ENCODE assay signal across 8 cellular contexts in genomic region chr12:57456145-57456700, GRCh38. TPM values are rescaled to one million over a fixed set of nuclear protein-coding genes. Genes with fewer than 3 reads are reported as not detected.
DNase-seq lines count a peak whose midpoint lies in the region; ATAC-seq, FAIRE-seq and TF ChIP-seq lines count a peak whose summit lies in the region.

No MANE protein-coding gene starts in this region.

- peaks cover 2 to 15% of the 10 kb centered on the region in 2 donors for H3K27me3 Mint-ChIP-seq in CD4-positive, alpha-beta memory T cell

- no peak overlapping the region for H3K4me3 ChIP-seq in CD4-positive, alpha-beta memory T cell (ENCODE audit: low read length in 2 of 2)
- H3K4me3 ChIP-seq in esophagus squamous epithelium (no peak overlapping the region), psoas muscle (peak overlapping the region; percentile 34)

- TF ChIP-seq POLR2A in esophagus squamous epithelium (IDR thresholded peaks at IDR 0.05) = no peak

- CTCF ChIA-PET in CD4-positive, alpha-beta memory T cell (lab: Charles Lee; ENCODE audit: partially characterized antibody) = interaction anchor here (0.6 to 5.0 kb wide), 25 partner anchors 9 to 195 kb away, joined by 3 to 31 read pairs (median 4); partner anchors contain the start of genes ARHGAP9, B4GALNT1, DDIT3 and INHBC

- H3K9me3 Mint-ChIP-seq in CD4-positive, alpha-beta memory T cell = no peaks in the 10 kb centered on the region

- H3K9me3 ChIP-seq in CD4-positive, alpha-beta memory T cell (ENCODE audit: control insufficient read depth in 1 of 2, low read length in 2 of 2) = no peaks in the 10 kb centered on the region
- no peaks in the 10 kb centered on the region for H3K9me3 ChIP-seq in esophagus squamous epithelium
- no peaks in the 10 kb centered on the region for H3K9me3 ChIP-seq in psoas muscle

- intact Hi-C loops in CD4-positive, alpha-beta memory T cell (cut with micrococcal nuclease) = loop anchor here (1.0 to 10.0 kb wide), 2 partner anchors 193 to 239 kb away; partner anchors contain the start of gene OS9
- intact Hi-C loops in esophagus squamous epithelium (cut with DNase I) (loop anchor here (10.0 kb wide), 1 partner anchor 151 kb away; no protein-coding TSS in a partner anchor), psoas muscle (cut with DNase I) (loop anchor here in 1 of 2 donors (5.0 kb wide), 1 partner anchor 194 kb away; no protein-coding TSS in a partner anchor)

- peak; percentile 17 to 55 (median 40) for TF ChIP-seq CTCF in esophagus squamous epithelium (IDR thresholded peaks at IDR 0.05)
- peak; percentile 45 for TF ChIP-seq CTCF in psoas muscle (IDR thresholded peaks at IDR 0.05)

- H3K36me3 ChIP-seq in CD4-positive, alpha-beta memory T cell (ENCODE audit: insufficient read depth, low read length) = no peaks in the 10 kb centered on the region
- no peaks in the 10 kb centered on the region for H3K36me3 ChIP-seq in esophagus squamous epithelium
- H3K36me3 ChIP-seq in psoas muscle (ENCODE audit: insufficient read depth in 1 of 2, low read depth in 1 of 2) = no peaks in the 10 kb centered on the region

- peaks cover 0 to 2% of the 10 kb centered on the region in 2 donors for H3K36me3 Mint-ChIP-seq in CD4-positive, alpha-beta memory T cell

- H3K27ac ChIP-seq in CD4-positive, alpha-beta memory T cell (ENCODE audit: low read depth, low read length) = no peak overlapping the region
- H3K27ac ChIP-seq in esophagus squamous epithelium (no peak overlapping the region), psoas muscle (no peak overlapping the region)

- peaks cover 22% of the 10 kb centered on the region for H3K4me1 ChIP-seq in CD4-positive, alpha-beta memory T cell (ENCODE audit: insufficient read depth, low read length)
- H3K4me1 ChIP-seq in esophagus squamous epithelium (peaks cover 22 to 46% (median 22%) of the 10 kb centered on the region in 3 donors), psoas muscle (peaks cover 40% of the 10 kb centered on the region)

- POLR2A ChIA-PET in CD4-positive, alpha-beta memory T cell (lab: Charles Lee; ENCODE audit: partially characterized antibody) = interaction anchor here (0.7 kb wide), 1 partner anchor 24 kb away, joined by 4 read pairs; no protein-coding TSS in a partner anchor

- H3K27me3 ChIP-seq in CD4-positive, alpha-beta memory T cell (ENCODE audit: insufficient read depth, low read length) = peaks cover 6% of the 10 kb centered on the region
- H3K27me3 ChIP-seq in esophagus squamous epithelium (peaks cover 0 to 48% (median 0%) of the 10 kb centered on the region in 4 donors), psoas muscle (ENCODE audit: insufficient read depth in 3 of 3, low read length in 2 of 3) (peaks cover 0 to 6% (median 4%) of the 10 kb centered on the region in 3 donors)

- peak overlapping the region in 2 of 7 donors; percentile 1 to 38 for H3K27ac Mint-ChIP-seq in CD4-positive, alpha-beta memory T cell

- DNase-seq in CD4-positive, alpha-beta memory T cell = peak in 4 of 5 donors; percentile 28 to 48 (median 39)
- no peak for DNase-seq in GM18507 (ENCODE audit: extremely low spot score, insufficient read length, low read depth)
- DNase-seq in NCI-H128 (lab: John Stamatoyannopoulos, UW; ENCODE audit: unreplicated experiment) = peak; percentile 20
- DNase-seq in activated CD4-positive, alpha-beta T cell treated with anti-CD3 and anti-CD28 coated beads for 4 hours = peak; percentile 55 to 56
- no peak for DNase-seq in esophagus squamous epithelium (lab: John Stamatoyannopoulos, UW)
- no peak for DNase-seq in psoas muscle

- H3K4me1 Mint-ChIP-seq in CD4-positive, alpha-beta memory T cell = peaks cover 15 to 36% (median 28%) of the 10 kb centered on the region in 4 donors

- H3K4me3 Mint-ChIP-seq in CD4-positive, alpha-beta memory T cell = peak overlapping the region in 6 of 8 donors; percentile 41 to 80 (median 64)

- 10 to 20% methylated on average over 5 to 12 of the region's 15 CpGs for WGBS in esophagus squamous epithelium, 2 donors
- 34 to 35% (median 35%) methylated on average over 15 of the region's 15 CpGs for WGBS in psoas muscle, 3 donors

- peak; percentile 75 for FAIRE-seq in GM18507 (lab: Jason Lieb, UNC)

- no peak for ATAC-seq in psoas muscle
- no peak for ATAC-seq in HG03039 (IDR thresholded peaks at IDR 0.05; ENCODE audit: unreplicated experiment)
- ATAC-seq in HG03196 (IDR thresholded peaks at IDR 0.05; ENCODE audit: unreplicated experiment) = no peak

RNA-seq across cellular contexts. Expression of gene INHBE, which starts 1.1 kb away (rescaled TPM):
- not detected for total RNA-seq in CD4-positive, alpha-beta memory T cell
- polyA plus RNA-seq in CD4-positive, alpha-beta memory T cell = not detected
- total RNA-seq in esophagus squamous epithelium (not detected), psoas muscle (1 to 10 TPM in 2 of 4 donors, under 1 TPM in 2; 0.23 to 6.8 (median 2.1) TPM)
- polyA plus RNA-seq in psoas muscle = 1 to 10 TPM in 1 of 3 donors, under 1 TPM in 2; 0.18 to 1.4 (median 0.18) TPM

RNA-seq across cellular contexts. Expression of gene GLI1, which starts 3.4 kb away (rescaled TPM):
- total RNA-seq in CD4-positive, alpha-beta memory T cell = under 1 TPM; 0.30 to 0.35 TPM
- not detected for polyA plus RNA-seq in CD4-positive, alpha-beta memory T cell
- total RNA-seq in esophagus squamous epithelium = under 1 TPM in 2 of 4 donors, not detected in 2; 0.09 to 0.48 TPM
- under 1 TPM in 3 of 4 donors, not detected in 1; 0.07 to 0.86 (median 0.61) TPM for total RNA-seq in psoas muscle
- polyA plus RNA-seq in psoas muscle = under 1 TPM; 0.21 to 0.34 (median 0.23) TPM

RNA-seq across cellular contexts. Expression of gene INHBC, which starts 21.6 kb away (rescaled TPM):
- not detected for total RNA-seq in CD4-positive, alpha-beta memory T cell
- polyA plus RNA-seq in CD4-positive, alpha-beta memory T cell = not detected
- total RNA-seq in esophagus squamous epithelium (not detected), psoas muscle (under 1 TPM in 2 of 4 donors, not detected in 2; 0.18 to 0.21 TPM)
- under 1 TPM in 1 of 3 donors, not detected in 2; 0.05 TPM for polyA plus RNA-seq in psoas muscle

RNA-seq across cellular contexts. Expression of gene ARHGAP9, which starts 23.4 kb away (rescaled TPM):
- 100 to 1,000 TPM; 266 to 278 TPM for total RNA-seq in CD4-positive, alpha-beta memory T cell
- 100 to 1,000 TPM; 206 to 216 TPM for polyA plus RNA-seq in CD4-positive, alpha-beta memory T cell
- total RNA-seq in esophagus squamous epithelium (10 to 100 TPM in 2 of 4 donors, 1 to 10 TPM in 2; 4.5 to 20.4 (median 11.3) TPM), psoas muscle (1 to 10 TPM; 1.3 to 5.4 (median 4.1) TPM)
- polyA plus RNA-seq in psoas muscle = 1 to 10 TPM in 2 of 3 donors, under 1 TPM in 1; 0.91 to 2.0 (median 1.4) TPM

RNA-seq across cellular contexts. Expression of gene R3HDM2, which starts 25.4 kb away (rescaled TPM):
- 100 to 1,000 TPM; 124 to 132 TPM for total RNA-seq in CD4-positive, alpha-beta memory T cell
- polyA plus RNA-seq in CD4-positive, alpha-beta memory T cell = 10 to 100 TPM in 1 of 2 donors, 1 to 10 TPM in 1; 3.9 to 19.4 TPM
- 10 to 100 TPM; 21.7 to 37.6 (median 29.3) TPM for total RNA-seq in esophagus squamous epithelium
- 10 to 100 TPM; 41.4 to 64.9 (median 45.0) TPM for total RNA-seq in psoas muscle
- 10 to 100 TPM; 12.1 to 22.6 (median 20.9) TPM for polyA plus RNA-seq in psoas muscle

Comparison
In these comparisons a context has a peak if more than half of its experiments do, and no peak if none do; other contexts are left out.
1. DNase-seq: peak in CD4-positive, alpha-beta memory T cell (4 of 5), NCI-H128 (single experiment) and activated CD4-positive, alpha-beta T cell treated with anti-CD3 and anti-CD28 coated beads for 4 hours (2 of 2); none in GM18507 (single experiment), esophagus squamous epithelium (single experiment) and psoas muscle (0 of 2).